27 cellular contexts compared by ENCODE assay signal in genomic region chr4:92445127-92445526, GRCh38.
"Had no signal": no experiment of that assay in that cellular context is flagged by ENCODE, and none has a peak within 500 bp of the region (broad histone marks: within the 10 kb centered on the region; RNA-seq: fewer than 3 reads in every experiment).

No MANE protein-coding gene starts in this region.

- ATAC-seq: activated T-helper 17 cell treated with anti-CD3 and anti-CD28 coated beads, Interleukin-2, amount 50 U/mL, for 72 hours; Panc1; Right ventricle myocardium inferior; T-cell had no signal

- H3K27me3 ChIP-seq: brain microvascular endothelial cell, cardiac muscle cell had no signal

- H3K4me1 Mint-ChIP-seq: activated CD4-positive, alpha-beta T cell treated with anti-CD3 and anti-CD28 coated beads, Interleukin-2, amount 10 ng/mL, durations not matched to agents 7 days and 5 days; activated naive CD4-positive, alpha-beta T cell treated with anti-CD3 and anti-CD28 coated beads, Interleukin-2, amount 10 ng/mL, durations not matched to agents 7 days and 5 days; activated naive CD8-positive, alpha-beta T cell treated with anti-CD3 and anti-CD28 coated beads for 36 hours; activated T-helper 17 cell treated with anti-CD3 and anti-CD28 coated beads, Interleukin-2, amount 50 U/mL, for 72 hours; T-cell had no signal

- DNase-seq: activated CD4-positive, alpha-beta memory T cell treated with anti-CD3 and anti-CD28 coated beads for 36 hours; activated CD4-positive, alpha-beta T cell treated with anti-CD3 and anti-CD28 coated beads, Interleukin-2, amount 10 ng/mL, durations not matched to agents 7 days and 5 days; activated CD4-positive, CD25-positive, alpha-beta regulatory T cell; activated CD8-positive, alpha-beta memory T cell treated with anti-CD3 and anti-CD28 coated beads for 24 hours; activated gamma-delta T cell; activated naive CD4-positive, alpha-beta T cell treated with anti-CD3 and anti-CD28 coated beads, Interleukin-2, amount 10 ng/mL, durations not matched to agents 7 days and 5 days; activated naive CD8-positive, alpha-beta T cell treated with anti-CD3 and anti-CD28 coated beads for 36 hours; activated T-cell treated with anti-CD3 and anti-CD28 coated beads, Interleukin-2, amount 50 U/mL, for 48 hours; brain microvascular endothelial cell; NCI-H1092; NCI-H1417; NCI-H1930; NCI-H2107; NCI-H2171 treated with DMSO at 0.1 percent for 48 hours; NCI-H345; NCI-H510A; NCI-H526 treated with DMSO at 0.1 percent for 48 hours; NCI-H82; RPMI8226; T-cell; T-helper 2 cell; T1000 had no signal

- H3K27ac Mint-ChIP-seq: activated CD4-positive, alpha-beta memory T cell treated with anti-CD3 and anti-CD28 coated beads for 36 hours; activated CD4-positive, alpha-beta T cell treated with anti-CD3 and anti-CD28 coated beads, Interleukin-2, amount 10 ng/mL, durations not matched to agents 7 days and 5 days; activated naive CD4-positive, alpha-beta T cell treated with anti-CD3 and anti-CD28 coated beads, Interleukin-2, amount 10 ng/mL, durations not matched to agents 7 days and 5 days; activated naive CD8-positive, alpha-beta T cell treated with anti-CD3 and anti-CD28 coated beads for 36 hours; activated T-helper 17 cell treated with anti-CD3 and anti-CD28 coated beads, Interleukin-2, amount 50 U/mL, for 72 hours; T-cell had no signal

- H3K4me3 Mint-ChIP-seq: activated CD4-positive, alpha-beta memory T cell treated with anti-CD3 and anti-CD28 coated beads for 36 hours; activated CD4-positive, alpha-beta T cell treated with anti-CD3 and anti-CD28 coated beads, Interleukin-2, amount 10 ng/mL, durations not matched to agents 7 days and 5 days; activated naive CD4-positive, alpha-beta T cell treated with anti-CD3 and anti-CD28 coated beads, Interleukin-2, amount 10 ng/mL, durations not matched to agents 7 days and 5 days; activated naive CD8-positive, alpha-beta T cell treated with anti-CD3 and anti-CD28 coated beads for 36 hours; activated T-helper 17 cell treated with anti-CD3 and anti-CD28 coated beads, Interleukin-2, amount 50 U/mL, for 72 hours; T-cell had no signal

- H3K9me3 Mint-ChIP-seq: activated CD4-positive, alpha-beta T cell treated with anti-CD3 and anti-CD28 coated beads, Interleukin-2, amount 10 ng/mL, durations not matched to agents 7 days and 5 days had no signal

- H3K27me3 Mint-ChIP-seq: activated CD4-positive, alpha-beta memory T cell treated with anti-CD3 and anti-CD28 coated beads for 36 hours; activated CD4-positive, alpha-beta T cell treated with anti-CD3 and anti-CD28 coated beads, Interleukin-2, amount 10 ng/mL, durations not matched to agents 7 days and 5 days; activated naive CD4-positive, alpha-beta T cell treated with anti-CD3 and anti-CD28 coated beads, Interleukin-2, amount 10 ng/mL, durations not matched to agents 7 days and 5 days; activated naive CD8-positive, alpha-beta T cell treated with anti-CD3 and anti-CD28 coated beads for 36 hours; activated T-helper 17 cell treated with anti-CD3 and anti-CD28 coated beads, Interleukin-2, amount 50 U/mL, for 72 hours; T-cell had no signal

- H3K36me3 ChIP-seq: brain microvascular endothelial cell, cardiac muscle cell had no signal

- H3K4me3 ChIP-seq: cardiac muscle cell, SK-N-MC had no signal

- H3K36me3 Mint-ChIP-seq: activated CD4-positive, alpha-beta memory T cell treated with anti-CD3 and anti-CD28 coated beads for 36 hours; activated naive CD4-positive, alpha-beta T cell treated with anti-CD3 and anti-CD28 coated beads, Interleukin-2, amount 10 ng/mL, durations not matched to agents 7 days and 5 days; activated naive CD8-positive, alpha-beta T cell treated with anti-CD3 and anti-CD28 coated beads for 36 hours; T-cell had no signal

- H3K27ac ChIP-seq: brain microvascular endothelial cell, cardiac muscle cell, SK-N-MC had no signal
